In genomic region chr15:101225658-101226057, GRCh38 we compare ENCODE assay signal across 1 cellular context.
TF ChIP-seq lines count a peak whose summit lies in the region.

No MANE protein-coding gene starts in this region.

TF ChIP-seq in IMR-90, 13 proteins besides CTCF, POLR2A, EP300 and RAD21 (continued from another document):
- TF ChIP-seq MAZ (IDR thresholded peaks at IDR 0.05; ENCODE audit: borderline replicate concordance, low read depth, low read length) (no peak), ELK1 (IDR thresholded peaks at IDR 0.05; ENCODE audit: borderline replicate concordance, low read depth, low read length) (no peak), MAFK (IDR thresholded peaks at IDR 0.05; ENCODE audit: low read depth, low read length) (no peak), RCOR1 (IDR thresholded peaks at IDR 0.05; ENCODE audit: insufficient replicate concordance, low read length) (no peak), CHD1 (IDR thresholded peaks at IDR 0.05; ENCODE audit: low read depth, low read length) (no peak), CEBPB (IDR thresholded peaks at IDR 0.05; ENCODE audit: low read depth, low read length) (no peak), USF2 (IDR thresholded peaks at IDR 0.05; ENCODE audit: low read depth, low read length) (no peak), BHLHE40 (IDR thresholded peaks at IDR 0.05; ENCODE audit: low read depth, low read length) (no peak), SMC3 (IDR thresholded peaks at IDR 0.05; ENCODE audit: low read depth, low read length) (no peak), RFX5 (IDR thresholded peaks at IDR 0.05; ENCODE audit: low read depth, low read length) (no peak), MXI1 (IDR thresholded peaks at IDR 0.05; ENCODE audit: borderline replicate concordance, low read depth, low read length) (no peak), FOS (IDR thresholded peaks at IDR 0.05; ENCODE audit: low read depth, low read length) (no peak)
TF ChIP-seq in IMR-90: peak in this region for 0.
